33 cellular contexts compared by ENCODE assay signal in genomic region chr20:20391115-20391514, GRCh38. TPM values are rescaled to one million over a fixed set of nuclear protein-coding genes. Genes with fewer than 3 reads are reported as not detected.
"Had no signal": no experiment of that assay in that cellular context is flagged by ENCODE, and none has a peak within 500 bp of the region (broad histone marks: within the 10 kb centered on the region; RNA-seq: fewer than 3 reads in every experiment).

No MANE protein-coding gene starts in this region.

- H3K27ac Mint-ChIP-seq: endodermal cell; mesothelial cell of epicardium; naive B cell; natural killer cell treated with Interleukin-12 subunit alpha and Interleukin-12 subunit beta and Interleukin-15 and Interleukin-18, amount 100 ng/mL, for 72 hours; neural progenitor cell; stimulated activated effector memory CD8-positive, alpha-beta T cell treated with anti-CD3 and anti-CD28 coated beads, Interleukin-12 subunit alpha, Interleukin-12 subunit beta, amount 100 ng/mL, for 72 hours; type B pancreatic cell had no signal

- H3K4me3 ChIP-seq: gastrocnemius medialis, lung, mucosa of descending colon, neural progenitor cell, prostate gland, right atrium auricular region, sigmoid colon, testis, tibial artery had no signal

- H3K9me3 Mint-ChIP-seq: endodermal cell; mesothelial cell of epicardium; naive B cell; natural killer cell treated with Interleukin-12 subunit alpha and Interleukin-12 subunit beta and Interleukin-15 and Interleukin-18, amount 100 ng/mL, for 72 hours; neural progenitor cell; stimulated activated effector memory CD8-positive, alpha-beta T cell treated with anti-CD3 and anti-CD28 coated beads, Interleukin-12 subunit alpha, Interleukin-12 subunit beta, amount 100 ng/mL, for 72 hours; type B pancreatic cell had no signal

- DNase-seq: effector CD8-positive, alpha-beta T cell; endodermal cell; foreskin fibroblast; gastrocnemius medialis; head of caudate nucleus; kidney; mesenchymal stem cell; mucosa of descending colon; naive B cell; sigmoid colon; stimulated activated CD4-positive, alpha-beta T cell treated with anti-CD3 and anti-CD28 coated beads, Interleukin-2, amount 100 ng/mL, for 24 hours; stimulated activated CD4-positive, alpha-beta T cell treated with anti-CD3 and anti-CD28 coated beads, Interleukin-4, amount 100 ng/mL, for 24 hours; stimulated activated naive CD8-positive, alpha-beta T cell treated with anti-CD3 and anti-CD28 coated beads, Interleukin-15, Interleukin-2, amounts not matched to agents 100 U/mL and 50 U/mL, for 24 hours; substantia nigra; tibial artery had no signal

- ATAC-seq: esophagus mucosa; gastrocnemius medialis; mucosa of descending colon; stimulated activated naive CD8-positive, alpha-beta T cell treated with anti-CD3 and anti-CD28 coated beads, Interleukin-15, Interleukin-2, amounts not matched to agents 100 U/mL and 50 U/mL, for 24 hours had no signal

- H2AFZ ChIP-seq: neural progenitor cell had no signal

- H3K9ac ChIP-seq: neural progenitor cell had no signal

- H3K36me3 Mint-ChIP-seq: natural killer cell treated with Interleukin-12 subunit alpha and Interleukin-12 subunit beta and Interleukin-15 and Interleukin-18, amount 100 ng/mL, for 72 hours; type B pancreatic cell had no signal

- H3K36me3 ChIP-seq: neural progenitor cell, prostate gland had no signal

- H3K4me3 Mint-ChIP-seq: endodermal cell; mesothelial cell of epicardium; naive B cell; natural killer cell treated with Interleukin-12 subunit alpha and Interleukin-12 subunit beta and Interleukin-15 and Interleukin-18, amount 100 ng/mL, for 72 hours; neural progenitor cell; stimulated activated effector memory CD8-positive, alpha-beta T cell treated with anti-CD3 and anti-CD28 coated beads, Interleukin-12 subunit alpha, Interleukin-12 subunit beta, amount 100 ng/mL, for 72 hours; type B pancreatic cell had no signal

- H3K27ac ChIP-seq: epithelial cell of prostate, gastrocnemius medialis, neural progenitor cell, prostate gland, right atrium auricular region, sigmoid colon, testis, tibial artery had no signal

- H3K27me3 Mint-ChIP-seq: naive B cell; natural killer cell treated with Interleukin-12 subunit alpha and Interleukin-12 subunit beta and Interleukin-15 and Interleukin-18, amount 100 ng/mL, for 72 hours; type B pancreatic cell had no signal

- H3K4me2 ChIP-seq: neural progenitor cell had no signal

- H3K4me1 ChIP-seq: gastrocnemius medialis, prostate gland, right atrium auricular region, sigmoid colon, tibial artery had no signal

- H3K27me3 ChIP-seq: gastrocnemius medialis, neural progenitor cell, right atrium auricular region, sigmoid colon, testis, tibial artery had no signal

- FAIRE-seq: colon, kidney had no signal

- H3K9me3 ChIP-seq: gastrocnemius medialis, mucosa of descending colon, prostate gland, right atrium auricular region, sigmoid colon, testis, tibial artery had no signal

- H3K4me1 Mint-ChIP-seq: endodermal cell; mesothelial cell of epicardium; naive B cell; stimulated activated effector memory CD8-positive, alpha-beta T cell treated with anti-CD3 and anti-CD28 coated beads, Interleukin-12 subunit alpha, Interleukin-12 subunit beta, amount 100 ng/mL, for 72 hours had no signal

RNA-seq across cellular contexts. Expression of gene INSM1, which starts 23.2 kb away (rescaled TPM):
- total RNA-seq: esophagus mucosa; gastrocnemius medialis; glomerular endothelial cell; kidney; left lobe of liver; liver; mesothelial cell of epicardium; natural killer cell treated with Interleukin-12 subunit alpha and Interleukin-12 subunit beta and Interleukin-15 and Interleukin-18, amount 100 ng/mL, for 72 hours; osteocyte; right atrium auricular region; skeletal muscle tissue; urinary bladder had no signal
- polyA plus RNA-seq: liver had no signal
